ENCODE assay signal across 18 cellular contexts in genomic region chr2:236055471-236055870, GRCh38.
"Had no signal": no experiment of that assay in that cellular context is flagged by ENCODE, and none has a peak within 500 bp of the region (broad histone marks: within the 10 kb centered on the region; RNA-seq: fewer than 3 reads in every experiment).

No MANE protein-coding gene starts in this region.

- DNase-seq: caudate nucleus; colonic mucosa; dermis blood vessel endothelial cell; foreskin fibroblast; glutamatergic neuron; islet precursor cell; midbrain; nucleus accumbens; ovary; right cardiac atrium; stimulated activated CD4-positive, alpha-beta T cell treated with anti-CD3 and anti-CD28 coated beads, Interleukin-2, amount 100 ng/mL, for 48 hours; stimulated activated naive CD4-positive, alpha-beta T cell treated with Interleukin-2 at 50 U/mL for 16 hours had no signal

- H3K9me3 ChIP-seq: colonic mucosa, ovary had no signal

- H3K36me3 ChIP-seq: colonic mucosa, ovary had no signal

- FAIRE-seq: endometrium, urothelium cell line had no signal

- ATAC-seq: esophagus mucosa; gastroesophageal sphincter; naive thymus-derived CD8-positive, alpha-beta T cell; right cardiac atrium had no signal

- H3K27me3 ChIP-seq: colonic mucosa, gastroesophageal sphincter, ovary had no signal

- H3K4me3 ChIP-seq: colonic mucosa, gastroesophageal sphincter, ovary, smooth muscle cell had no signal

- H3K27ac ChIP-seq: colonic mucosa, gastroesophageal sphincter, ovary had no signal

- H3K4me1 ChIP-seq: colonic mucosa, gastroesophageal sphincter had no signal
